Comparison of ENCODE assay signal across 12 cellular contexts in genomic region chr2:28357055-28357454, GRCh38. TPM values are rescaled to one million over a fixed set of nuclear protein-coding genes. Genes with fewer than 3 reads are reported as not detected.
DNase-seq lines count a peak whose midpoint lies in the region; TF ChIP-seq lines count a peak whose summit lies in the region.
"Had no signal": no experiment of that assay in that cellular context is flagged by ENCODE, and none has a peak within 500 bp of the region (broad histone marks: within the 10 kb centered on the region; RNA-seq: fewer than 3 reads in every experiment).

No MANE protein-coding gene starts in this region.

- H3K4me3 ChIP-seq in CD8-positive, alpha-beta memory T cell (ENCODE audit: low read length), result no peak overlapping the region
- H3K4me3 ChIP-seq in right atrium auricular region, result no peak overlapping the region
- H3K4me3 ChIP-seq in spleen, result no peak overlapping the region
- no peak overlapping the region for H3K4me3 ChIP-seq in mesendoderm (ENCODE audit: low read length)
- H3K4me3 ChIP-seq: GM12878 had no signal

- H3K9ac ChIP-seq in mesendoderm (ENCODE audit: low read length), result no peak overlapping the region

- H3K79me2 ChIP-seq in mesendoderm (ENCODE audit: control insufficient read depth, insufficient read depth, low read length), result no peaks in the 10 kb centered on the region

- H3K36me3 ChIP-seq in CD8-positive, alpha-beta memory T cell (ENCODE audit: insufficient read depth, low read length), result no peaks in the 10 kb centered on the region
- H3K36me3 ChIP-seq in right atrium auricular region (no peaks in the 10 kb centered on the region), spleen (no peaks in the 10 kb centered on the region), mesendoderm (ENCODE audit: control insufficient read depth, insufficient read depth, low read length) (no peaks in the 10 kb centered on the region)

- intact Hi-C loops in spleen (cut with DNase I; ENCODE audit: low total_unique reads), result no loop called here

- H3K23ac ChIP-seq in mesendoderm (ENCODE audit: low read length), result no peak overlapping the region

- no peaks in the 10 kb centered on the region for H3K79me1 ChIP-seq in mesendoderm (ENCODE audit: low read length)

- no peak overlapping the region for H3K4me2 ChIP-seq in mesendoderm (ENCODE audit: low read length)

- H2BK15ac ChIP-seq in mesendoderm (replicated peaks; ENCODE audit: low read depth), result no peak overlapping the region

- H3K27me3 ChIP-seq in CD8-positive, alpha-beta memory T cell (ENCODE audit: insufficient read depth, low read length, poor library complexity, severe bottlenecking), result no peaks in the 10 kb centered on the region
- H3K27me3 ChIP-seq in right atrium auricular region (no peaks in the 10 kb centered on the region), spleen (replicated peaks in 1 of 7) (no peaks in the 10 kb centered on the region), mesendoderm (ENCODE audit: insufficient read depth, low read length, poor library complexity) (no peaks in the 10 kb centered on the region)

- no peak overlapping the region for H3K56ac ChIP-seq in mesendoderm (ENCODE audit: low read length)

- H3K18ac ChIP-seq in mesendoderm (ENCODE audit: low read length), result no peak overlapping the region

- H3K4ac ChIP-seq in mesendoderm (ENCODE audit: low read depth, low read length), result no peak overlapping the region

- no peaks in the 10 kb centered on the region for H3K9me3 ChIP-seq in CD8-positive, alpha-beta memory T cell (ENCODE audit: low read length)
- no peaks in the 10 kb centered on the region for H3K9me3 ChIP-seq in right atrium auricular region
- no peaks in the 10 kb centered on the region for H3K9me3 ChIP-seq in spleen

- no peak overlapping the region for H3K27ac ChIP-seq in CD8-positive, alpha-beta memory T cell (ENCODE audit: low read depth, low read length)
- H3K27ac ChIP-seq in RWPE1, result peak overlapping the region; percentile 83
- peak overlapping the region; percentile 89 to 90 for H3K27ac ChIP-seq in right atrium auricular region
- H3K27ac ChIP-seq in spleen, result peak overlapping the region in 6 of 8 donors; percentile 54 to 80 (median 70)
- H3K27ac ChIP-seq in mesendoderm (ENCODE audit: low read depth, low read length), result no peak overlapping the region

- 89 to 91% (median 90%) methylated on average over 5 of the region's 5 CpGs for WGBS in spleen, 5 donors
- no CpG with 5 or more reads among the region's 5 CpGs for WGBS in mesendoderm (ENCODE audit: extremely low coverage, insufficient coverage, low lambda C conversion rate)

- no peak overlapping the region for H4K8ac ChIP-seq in mesendoderm (ENCODE audit: low read depth, low read length)

- H3K9me3 Mint-ChIP-seq in CD8-positive, alpha-beta memory T cell, result peaks cover 0 to 2% (median 0%) of the 10 kb centered on the region in 5 donors
- H3K9me3 Mint-ChIP-seq: activated naive CD4-positive, alpha-beta T cell treated with anti-CD3 and anti-CD28 coated beads for 36 hours had no signal

- no peaks in the 10 kb centered on the region for H3K36me3 Mint-ChIP-seq in CD8-positive, alpha-beta memory T cell

- POLR2A ChIA-PET in CD8-positive, alpha-beta memory T cell (lab: Charles Lee), result interaction anchor here (0.6 kb wide), 1 partner anchor 1002 kb away, joined by 4 read pairs; no protein-coding TSS in a partner anchor
- POLR2A ChIA-PET in RWPE1 (lab: Yijun Ruan, JAX; ENCODE audit: low non-redundant PET), result interaction anchor here (0.6 kb wide), 1 partner anchor 21 kb away, joined by 3 read pairs; no protein-coding TSS in a partner anchor

- peaks cover 47% of the 10 kb centered on the region for H3K4me1 ChIP-seq in CD8-positive, alpha-beta memory T cell (ENCODE audit: insufficient read depth, low read length)
- H3K4me1 ChIP-seq in right atrium auricular region, result peaks cover 0 to 29% of the 10 kb centered on the region in 2 donors
- peaks cover 29 to 61% (median 51%) of the 10 kb centered on the region in 6 donors for H3K4me1 ChIP-seq in spleen
- no peaks in the 10 kb centered on the region for H3K4me1 ChIP-seq in mesendoderm (ENCODE audit: control insufficient read depth, low read depth, low read length)

- CTCF ChIA-PET in CD8-positive, alpha-beta memory T cell (lab: Charles Lee), result no interaction called here
- CTCF ChIA-PET in RWPE1 (lab: Yijun Ruan, JAX), result no interaction called here

- no peak overlapping the region for H3K4me3 Mint-ChIP-seq in CD8-positive, alpha-beta memory T cell
- H3K4me3 Mint-ChIP-seq: activated naive CD4-positive, alpha-beta T cell treated with anti-CD3 and anti-CD28 coated beads for 36 hours had no signal

- no peak overlapping the region for H2BK5ac ChIP-seq in mesendoderm (ENCODE audit: low read length)

- no peak overlapping the region for H2AK5ac ChIP-seq in mesendoderm (ENCODE audit: low read length)

- H3K27ac Mint-ChIP-seq in CD8-positive, alpha-beta memory T cell, result peak overlapping the region in 7 of 8 donors; percentile 84 to 99 (median 92)
- H3K27ac Mint-ChIP-seq: activated naive CD4-positive, alpha-beta T cell treated with anti-CD3 and anti-CD28 coated beads for 36 hours had no signal

- H3K27me3 Mint-ChIP-seq in CD8-positive, alpha-beta memory T cell, result peaks cover 0 to 5% of the 10 kb centered on the region in 2 donors

- TF ChIP-seq CTCF in RWPE1 (conservative IDR thresholded peaks at IDR 0.05; ENCODE audit: low read depth) (no peak), right atrium auricular region (IDR thresholded peaks at IDR 0.05) (no peak), spleen (IDR thresholded peaks at IDR 0.05 in 8 of 11, conservative IDR thresholded peaks at IDR 0.05 in 3 of 11) (no peak)

- H3K4me1 Mint-ChIP-seq in CD8-positive, alpha-beta memory T cell, result peaks cover 40 to 56% (median 46%) of the 10 kb centered on the region in 3 donors

- DNase-seq in CD8-positive, alpha-beta memory T cell, result no peak
- DNase-seq in RWPE1 (ENCODE audit: low spot score) (no peak), right atrium auricular region (ENCODE audit: low spot score) (no peak), spleen (no peak), ecto neural progenitor cell (ENCODE audit: low spot score) (no peak), NAMALWA (ENCODE audit: low spot score) (no peak), NCI-H128 (lab: John Stamatoyannopoulos, UW; ENCODE audit: unreplicated experiment) (no peak), mesendoderm (no peak)
- DNase-seq: activated naive CD4-positive, alpha-beta T cell treated with anti-CD3 and anti-CD28 coated beads for 36 hours; DMS79 treated with DMSO at 0.1 percent for 48 hours; NCI-H1694 had no signal

- TF ChIP-seq POLR2A in spleen (IDR thresholded peaks at IDR 0.05), result no peak

- H2BK120ac ChIP-seq in mesendoderm (ENCODE audit: low read depth, low read length), result no peak overlapping the region

- H4K5ac ChIP-seq in mesendoderm (ENCODE audit: low read length), result no peak overlapping the region

RNA-seq across cellular contexts. Expression of gene FOSL2, which starts 35.6 kb away (rescaled TPM):
- total RNA-seq in CD8-positive, alpha-beta memory T cell, result 10 to 100 TPM; 46.2 to 47.3 TPM
- polyA plus RNA-seq in CD8-positive, alpha-beta memory T cell, result 14.1 TPM
- 100 to 1,000 TPM in 1 of 2 donors, 10 to 100 TPM in 1; 54.0 to 116 TPM for total RNA-seq in right atrium auricular region
- total RNA-seq in spleen, result 100 to 1,000 TPM in 3 of 7 donors, 10 to 100 TPM in 4; 53.0 to 134 (median 97.1) TPM
- polyA plus RNA-seq in spleen, result 10 to 100 TPM in 1 of 3 donors, 1 to 10 TPM in 2; 3.2 to 14.8 (median 4.7) TPM
- polyA plus RNA-seq in mesendoderm (2013, experiment 1 of 2), result 4.6 TPM
- polyA plus RNA-seq in mesendoderm (2013, experiment 2 of 2), result 4.9 TPM

Comparison
In these comparisons a context has a peak if more than half of its experiments do, and no peak if none do; other contexts are left out.
1. H3K27ac ChIP-seq: peak in RWPE1 (single experiment), right atrium auricular region (2 of 2) and spleen (6 of 8); none in CD8-positive, alpha-beta memory T cell (single experiment) and mesendoderm (single experiment).